Comparison of ENCODE assay signal across 13 cellular contexts in the genomic region with DNA sequence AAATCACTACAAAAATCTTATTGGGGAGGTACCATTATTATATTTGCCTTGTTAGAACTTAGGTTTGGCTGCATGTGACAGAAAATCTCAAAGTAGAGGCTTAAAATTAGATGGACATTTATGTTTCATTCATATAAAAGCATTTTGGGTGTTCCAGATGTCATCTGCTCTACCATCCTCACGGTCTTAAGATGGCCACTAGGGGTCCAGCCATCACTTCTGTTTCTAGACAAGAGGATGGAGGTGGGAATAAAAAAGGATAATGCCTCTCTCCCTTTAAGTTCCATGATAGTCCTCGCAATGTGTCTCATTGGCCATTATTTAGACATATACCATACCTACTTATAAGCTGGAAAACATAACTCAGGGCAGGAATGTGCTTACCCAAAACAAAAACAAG.
DNase-seq lines count a peak whose midpoint lies in the region; ATAC-seq, FAIRE-seq and TF ChIP-seq lines count a peak whose summit lies in the region.
"Had no signal": no experiment of that assay in that cellular context is flagged by ENCODE, and none has a peak within 500 bp of the region (broad histone marks: within the 10 kb centered on the region; RNA-seq: fewer than 3 reads in every experiment).

No MANE protein-coding gene starts in this region.

- H3K27me3 ChIP-seq in astrocyte (ENCODE audit: insufficient read depth, low read length) (no peaks in the 10 kb centered on the region), kidney epithelial cell (ENCODE audit: control insufficient read depth, insufficient read depth, low read length) (no peaks in the 10 kb centered on the region), prostate gland (replicated peaks; ENCODE audit: insufficient read depth) (no peaks in the 10 kb centered on the region)
- H3K27me3 ChIP-seq: testis had no signal

- H3K9ac ChIP-seq in astrocyte (ENCODE audit: low read length): no peak overlapping the region

- no peak overlapping the region for H3K4me3 ChIP-seq in astrocyte (ENCODE audit: insufficient read depth, low read depth, low read length)
- H3K4me3 ChIP-seq in kidney epithelial cell (ENCODE audit: low read depth, low read length): no peak overlapping the region
- no peak overlapping the region for H3K4me3 ChIP-seq in prostate gland
- H3K4me3 ChIP-seq: HAP-1, testis had no signal

- H3K4me1 Mint-ChIP-seq in CD14-positive monocyte: no peaks in the 10 kb centered on the region
- peaks cover 4% of the 10 kb centered on the region for H3K4me1 Mint-ChIP-seq in astrocyte (ENCODE audit: low read depth, unreplicated experiment)

- peaks cover 0 to 1% (median 0%) of the 10 kb centered on the region in 3 donors for H3K27me3 Mint-ChIP-seq in CD14-positive monocyte (ENCODE audit: low read depth in 3 of 3)
- H3K27me3 Mint-ChIP-seq in astrocyte (ENCODE audit: low read depth, unreplicated experiment): peaks cover 4% of the 10 kb centered on the region

- no peak for ATAC-seq in HG03095 (IDR thresholded peaks at IDR 0.05; ENCODE audit: unreplicated experiment)

- H3K27ac ChIP-seq in astrocyte (ENCODE audit: low read depth, low read length) (no peak overlapping the region), prostate gland (no peak overlapping the region)
- H3K27ac ChIP-seq: testis had no signal

- H3K36me3 ChIP-seq in astrocyte (ENCODE audit: insufficient read depth, low read length) (no peaks in the 10 kb centered on the region), kidney epithelial cell (ENCODE audit: control insufficient read depth, insufficient read depth, low read length) (no peaks in the 10 kb centered on the region), prostate gland (no peaks in the 10 kb centered on the region)
- H3K36me3 ChIP-seq: HAP-1 had no signal

- H3K9me3 ChIP-seq in astrocyte (ENCODE audit: insufficient read depth, low read depth, low read length) (no peaks in the 10 kb centered on the region), prostate gland (no peaks in the 10 kb centered on the region)
- H3K9me3 ChIP-seq: HAP-1, testis had no signal

- no peak overlapping the region for H2AFZ ChIP-seq in astrocyte (ENCODE audit: low read depth, low read length)

- no peak for TF ChIP-seq POLR2A in prostate gland (IDR thresholded peaks at IDR 0.05)

- no peaks in the 10 kb centered on the region for H4K20me1 ChIP-seq in astrocyte (ENCODE audit: insufficient read depth, low read length)

- no peaks in the 10 kb centered on the region for H3K79me2 ChIP-seq in astrocyte (ENCODE audit: insufficient read depth, low read length)

- H3K27ac Mint-ChIP-seq in CD14-positive monocyte (no peak overlapping the region), astrocyte (ENCODE audit: unreplicated experiment) (no peak overlapping the region)

- WGBS in prostate gland: 94% methylated on average over 2 of the region's 2 CpGs

- H3K36me3 Mint-ChIP-seq in CD14-positive monocyte: no peaks in the 10 kb centered on the region
- no peaks in the 10 kb centered on the region for H3K36me3 Mint-ChIP-seq in astrocyte (ENCODE audit: low read depth, unreplicated experiment)

- H3K9me3 Mint-ChIP-seq in CD14-positive monocyte (peaks cover 0 to 9% (median 2%) of the 10 kb centered on the region in 7 donors), astrocyte (ENCODE audit: unreplicated experiment) (peaks cover 2% of the 10 kb centered on the region)

- intact Hi-C loops in CD14-positive monocyte (cut with micrococcal nuclease) (no loop called here), prostate gland (cut with DNase I) (no loop called here)

- H3K4me1 ChIP-seq in astrocyte (ENCODE audit: insufficient read depth, low read length) (no peaks in the 10 kb centered on the region), prostate gland (replicated peaks) (no peaks in the 10 kb centered on the region)
- H3K4me1 ChIP-seq: testis had no signal

- H3K4me2 ChIP-seq in astrocyte (ENCODE audit: low read length): no peak overlapping the region

- no peak overlapping the region for H3K4me3 Mint-ChIP-seq in CD14-positive monocyte
- H3K4me3 Mint-ChIP-seq in astrocyte (ENCODE audit: unreplicated experiment): no peak overlapping the region

- TF ChIP-seq CTCF in CD14-positive monocyte (IDR thresholded peaks at IDR 0.05) (peak; percentile 15), astrocyte (IDR thresholded peaks at IDR 0.05; ENCODE audit: insufficient read depth, low read depth, low read length) (peak; percentile 32), kidney epithelial cell (IDR thresholded peaks at IDR 0.05; ENCODE audit: insufficient read depth, low read length, poor library complexity, severe bottlenecking) (peak; percentile 23), prostate gland (IDR thresholded peaks at IDR 0.05) (no peak)

- FAIRE-seq in astrocyte (lab: Jason Lieb, UNC): no peak

- DNase-seq in CD14-positive monocyte (ENCODE audit: low spot score): no peak
- peak; percentile 40 for DNase-seq in HPDE6-E6E7 (ENCODE audit: extremely low spot score)
- DNase-seq in astrocyte (ENCODE audit: low read depth): no peak
- no peak for DNase-seq in kidney epithelial cell (ENCODE audit: low read depth)
- no peak for DNase-seq in activated gamma-delta T cell treated with Interleukin-2 at 50 U/mL for 16 hours
- no peak for DNase-seq in GM19240 (ENCODE audit: insufficient read length, low spot score)
- DNase-seq in prostate gland (ENCODE audit: low spot score): no peak
- DNase-seq: activated effector memory CD4-positive, alpha-beta T cell treated with Interleukin-2 at 50 U/mL for 16 hours; islet precursor cell; NCI-H1694; testis had no signal

Comparison
In these comparisons a context has a peak if more than half of its experiments do, and no peak if none do; other contexts are left out.
1. CTCF ChIP-seq: peak in CD14-positive monocyte (single experiment), astrocyte (single experiment) and kidney epithelial cell (single experiment); none in prostate gland (0 of 4).